Comparison of ENCODE assay signal across 31 cellular contexts in genomic region chr6:50410577-50410976, GRCh38.
"Had no signal": no experiment of that assay in that cellular context is flagged by ENCODE, and none has a peak within 500 bp of the region (broad histone marks: within the 10 kb centered on the region; RNA-seq: fewer than 3 reads in every experiment).

No MANE protein-coding gene starts in this region.

- H3K9me3 ChIP-seq: esophagus muscularis mucosa, gastroesophageal sphincter, heart left ventricle, left ventricle myocardium inferior, lower lobe of right lung, ovary, right lobe of liver, suprapubic skin, transverse colon, upper lobe of right lung, uterus had no signal

- H3K4me3 ChIP-seq: coronary artery, esophagus muscularis mucosa, gastroesophageal sphincter, heart left ventricle, hepatocyte, left ventricle myocardium inferior, lower lobe of right lung, ovary, right lobe of liver, smooth muscle cell, suprapubic skin, transverse colon, upper lobe of right lung, uterus had no signal

- DNase-seq: dermis blood vessel endothelial cell; effector memory CD4-positive, alpha-beta T cell; foreskin keratinocyte; heart left ventricle; immature natural killer cell; islet precursor cell; kidney glomerular epithelial cell; left colon; left ventricle myocardium inferior; lower lobe of right lung; naive B cell; occipital lobe; ovary; posterior cingulate gyrus; right lobe of liver; stimulated activated CD4-positive, alpha-beta T cell treated with anti-CD3 and anti-CD28 coated beads, Interleukin-12 subunit alpha, Interleukin-12 subunit beta, amount 100 ng/mL, for 4 hours; stimulated activated CD4-positive, alpha-beta T cell treated with anti-CD3 and anti-CD28 coated beads, Interleukin-1b, Interleukin-23, amount 100 ng/mL, for 48 hours; stimulated activated CD4-positive, alpha-beta T cell treated with anti-CD3 and anti-CD28 coated beads, Interleukin-4, amount 100 ng/mL, for 1 hour; stimulated activated CD8-positive, alpha-beta memory T cell treated with anti-CD3 and anti-CD28 coated beads, Interleukin-4, amount 100 ng/mL, for 48 hours; stimulated activated naive CD4-positive, alpha-beta T cell; stimulated activated naive CD8-positive, alpha-beta T cell treated with anti-CD3 and anti-CD28 coated beads, Interleukin-15, amount 100 ng/mL, for 72 hours; transverse colon; upper lobe of right lung; uterus had no signal

- H2AFZ ChIP-seq: hepatocyte had no signal

- H3K4me1 ChIP-seq: esophagus muscularis mucosa, foreskin keratinocyte, gastroesophageal sphincter, heart left ventricle, left ventricle myocardium inferior, lower lobe of right lung, right lobe of liver, suprapubic skin, transverse colon, upper lobe of right lung, uterus had no signal

- H3K27ac ChIP-seq: coronary artery, esophagus muscularis mucosa, foreskin keratinocyte, gastroesophageal sphincter, heart left ventricle, hepatocyte, left ventricle myocardium inferior, lower lobe of right lung, ovary, right lobe of liver, suprapubic skin, transverse colon, upper lobe of right lung, uterus had no signal

- ATAC-seq: foreskin keratinocyte; gastroesophageal sphincter; heart left ventricle; left colon; lower lobe of right lung; natural killer cell treated with Interleukin-12 subunit alpha and Interleukin-12 subunit beta and Interleukin-15 and Interleukin-18, amount 100 ng/mL, for 72 hours; right lobe of liver; stimulated activated naive CD8-positive, alpha-beta T cell treated with anti-CD3 and anti-CD28 coated beads, Interleukin-15, amount 100 ng/mL, for 72 hours; upper lobe of right lung had no signal

- H3K4me2 ChIP-seq: hepatocyte, smooth muscle cell had no signal

- H3K27me3 ChIP-seq: esophagus muscularis mucosa, foreskin keratinocyte, gastroesophageal sphincter, heart left ventricle, hepatocyte, ovary, right lobe of liver, suprapubic skin, transverse colon, upper lobe of right lung, uterus had no signal

- H3K36me3 ChIP-seq: esophagus muscularis mucosa, gastroesophageal sphincter, heart left ventricle, left ventricle myocardium inferior, lower lobe of right lung, ovary, right lobe of liver, suprapubic skin, transverse colon, upper lobe of right lung, uterus had no signal
